In the genomic region with DNA sequence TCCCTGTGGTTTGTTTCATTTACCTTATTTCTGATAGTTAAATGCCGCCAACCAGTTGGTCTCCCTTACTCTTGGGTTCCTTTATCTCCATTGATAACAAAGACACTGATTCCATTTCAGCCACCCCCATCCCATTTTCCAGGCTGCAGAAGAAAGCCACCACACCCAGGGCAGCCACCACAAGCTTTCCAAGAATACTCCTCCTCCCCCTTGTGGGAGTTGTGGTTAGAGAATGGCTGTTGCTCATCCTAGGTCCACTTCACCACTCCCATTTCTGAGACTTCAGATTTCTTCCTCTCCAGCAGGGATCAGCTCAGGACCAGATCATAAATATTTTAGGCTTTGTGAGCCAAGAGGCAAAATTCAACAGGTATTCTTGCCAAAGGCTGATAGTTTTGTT, we compare ENCODE assay signal across 17 cellular contexts.
DNase-seq lines count a peak whose midpoint lies in the region; ATAC-seq, FAIRE-seq and TF ChIP-seq lines count a peak whose summit lies in the region.
"Had no signal": no experiment of that assay in that cellular context is flagged by ENCODE, and none has a peak within 500 bp of the region (broad histone marks: within the 10 kb centered on the region; RNA-seq: fewer than 3 reads in every experiment).

No MANE protein-coding gene starts in this region.

- H3K36me3 Mint-ChIP-seq in MCF 10A (ENCODE audit: insufficient read depth, unreplicated experiment) = no peaks in the 10 kb centered on the region

- H3K27me3 Mint-ChIP-seq in MCF 10A (ENCODE audit: insufficient read depth, unreplicated experiment) = no peaks in the 10 kb centered on the region
- H3K27me3 Mint-ChIP-seq: dendritic cell treated with granulocyte-macrophage colony-stimulating factor and Interleukin-4, amounts not matched to agents 40 ng/mL and 50 ng/mL, for 4 days; T-helper 17 cell had no signal

- H3K4me3 ChIP-seq in breast epithelium (no peak overlapping the region), RWPE2 (ENCODE audit: severe bottlenecking) (no peak overlapping the region), fibroblast of mammary gland (ENCODE audit: control insufficient read depth, low read depth, low read length) (no peak overlapping the region), coronary artery (no peak overlapping the region)
- H3K4me3 ChIP-seq: prostate gland had no signal

- intact Hi-C loops in MCF 10A (cut with micrococcal nuclease) (no loop called here), breast epithelium (cut with DNase I; ENCODE audit: low total_unique reads) (no loop called here)

- H3K9me3 Mint-ChIP-seq in MCF 10A (ENCODE audit: unreplicated experiment) = peaks cover 5% of the 10 kb centered on the region

- H3K27ac Mint-ChIP-seq in MCF 10A (ENCODE audit: low read depth, unreplicated experiment) = no peak overlapping the region
- H3K27ac Mint-ChIP-seq: dendritic cell treated with granulocyte-macrophage colony-stimulating factor and Interleukin-4, amounts not matched to agents 40 ng/mL and 50 ng/mL, for 4 days; HFFc6; T-helper 17 cell had no signal

- H3K27ac ChIP-seq in breast epithelium (no peak overlapping the region), RWPE2 (ENCODE audit: poor library complexity, severe bottlenecking) (no peak overlapping the region), coronary artery (no peak overlapping the region)
- H3K27ac ChIP-seq: prostate gland had no signal

- BruUV-seq in MCF 10A (replicated peaks; lab: Mats Ljungman, UMichigan) = no TSS peak

- H3K36me3 ChIP-seq in breast epithelium (no peaks in the 10 kb centered on the region), RWPE2 (ENCODE audit: low read depth) (no peaks in the 10 kb centered on the region)
- H3K36me3 ChIP-seq: prostate gland had no signal

- FAIRE-seq in urothelium cell line (lab: Jason Lieb, UNC) = no peak

- DNase-seq in MCF 10A (ENCODE audit: unreplicated experiment) (peak; percentile 15), breast epithelium (ENCODE audit: low spot score in 2 of 2) (no peak), RWPE2 (ENCODE audit: low spot score) (no peak), fibroblast of mammary gland (ENCODE audit: low read depth) (peak; percentile 79), urothelium cell line (ENCODE audit: low spot score) (peak; percentile 55), GM13977 (ENCODE audit: low spot score) (no peak), coronary artery (ENCODE audit: low spot score) (no peak)
- DNase-seq: activated CD4-positive, alpha-beta T cell treated with anti-CD3 and anti-CD28 coated beads for 48 hours; activated T-cell treated with anti-CD3 and anti-CD28 coated beads, Interleukin-2, amount 50 U/mL, for 1 hour; foreskin melanocyte; HFFc6; NCI-H2171 treated with DMSO at 0.1 percent for 48 hours; RPMI8226; T-helper 17 cell had no signal

- peak; percentile 57; the same call in 2 of the 3 replicates for ATAC-seq in RWPE2 (ENCODE audit: low read depth)
- ATAC-seq in HG03378 (IDR thresholded peaks at IDR 0.05; ENCODE audit: unreplicated experiment) = no peak
- ATAC-seq: T-helper 17 cell had no signal

- CTCF ChIA-PET in MCF 10A (lab: Yijun Ruan, JAX) = interaction anchor here (0.7 kb wide), 2 partner anchors 81 to 1356 kb away, joined by 3 read pairs; no protein-coding TSS in a partner anchor

- in situ Hi-C loops in GM13977 (cut with MboI; ENCODE audit: low pct_unique_long_range_greater_than_20kb, low sequenced_read_pairs, unreplicated experiment) = no loop called here

- H3K9me3 ChIP-seq in breast epithelium = peaks cover 0 to 8% of the 10 kb centered on the region in 2 donors
- H3K9me3 ChIP-seq in RWPE2 (ENCODE audit: severe bottlenecking) = no peaks in the 10 kb centered on the region
- H3K9me3 ChIP-seq: prostate gland had no signal

- no peak for TF ChIP-seq CTCF in MCF 10A (IDR thresholded peaks at IDR 0.05; ENCODE audit: unreplicated experiment)
- no peak for TF ChIP-seq CTCF in breast epithelium (IDR thresholded peaks at IDR 0.05)
- no peak for TF ChIP-seq CTCF in RWPE2 (IDR thresholded peaks at IDR 0.05; ENCODE audit: poor library complexity, severe bottlenecking)
- TF ChIP-seq CTCF in fibroblast of mammary gland (conservative IDR thresholded peaks at IDR 0.05; ENCODE audit: control insufficient read depth, insufficient read depth, low read depth, low read length) = peak; percentile 16
- TF ChIP-seq CTCF in GM13977 (IDR thresholded peaks at IDR 0.05; ENCODE audit: extremely low read depth, insufficient read depth, missing control alignments) = no peak
- no peak for TF ChIP-seq CTCF in coronary artery (IDR thresholded peaks at IDR 0.05)

- H3K4me1 ChIP-seq in breast epithelium (no peaks in the 10 kb centered on the region), RWPE2 (ENCODE audit: insufficient read depth, poor library complexity, severe bottlenecking) (no peaks in the 10 kb centered on the region)
- H3K4me1 ChIP-seq: prostate gland had no signal

- TF ChIP-seq POLR2A in breast epithelium (IDR thresholded peaks at IDR 0.05) = no peak

- POLR2A ChIA-PET in MCF 10A (lab: Yijun Ruan, JAX) = no interaction called here

- H3K27me3 ChIP-seq in breast epithelium = no peaks in the 10 kb centered on the region
- no peaks in the 10 kb centered on the region for H3K27me3 ChIP-seq in RWPE2 (ENCODE audit: insufficient read depth, poor library complexity, severe bottlenecking)

- peaks cover 7% of the 10 kb centered on the region for H3K4me1 Mint-ChIP-seq in MCF 10A (ENCODE audit: insufficient read depth, unreplicated experiment)
- H3K4me1 Mint-ChIP-seq: T-helper 17 cell had no signal

- no peak overlapping the region for H3K4me3 Mint-ChIP-seq in MCF 10A (ENCODE audit: unreplicated experiment)
- H3K4me3 Mint-ChIP-seq: dendritic cell treated with granulocyte-macrophage colony-stimulating factor and Interleukin-4, amounts not matched to agents 40 ng/mL and 50 ng/mL, for 4 days; HFFc6; T-helper 17 cell had no signal

Comparison
In these comparisons a context has a peak if more than half of its experiments do, and no peak if none do; other contexts are left out.
1. DNase-seq: peak in MCF 10A (single experiment), fibroblast of mammary gland (single experiment) and urothelium cell line (single experiment); none in breast epithelium (0 of 2), RWPE2 (single experiment), GM13977 (single experiment) and coronary artery (single experiment).